In genomic region chr6:2792330-2792729, GRCh38 we compare ENCODE assay signal across 1 cellular context.
TF ChIP-seq lines count a peak whose summit lies in the region.

No MANE protein-coding gene starts in this region.

TF ChIP-seq in HepG2, 621 proteins besides CTCF, POLR2A, EP300 and RAD21:
- TF ChIP-seq ONECUT2 (CRISPR knock-in tag; IDR thresholded peaks at IDR 0.05) (no peak), ZFP91 (CRISPR knock-in tag; IDR thresholded peaks at IDR 0.05; ENCODE audit: borderline replicate concordance) (0 out of 2 replicates have a peak, but pooled peaks have one; percentile 17), PRMT3 (CRISPR knock-in tag; IDR thresholded peaks at IDR 0.05; ENCODE audit: borderline replicate concordance, low read depth) (no peak), NBN (conservative IDR thresholded peaks at IDR 0.05) (no peak), MXD1 (CRISPR knock-in tag; IDR thresholded peaks at IDR 0.05) (no peak), ZNF282 (IDR thresholded peaks at IDR 0.05; ENCODE audit: partially characterized antibody) (no peak), HMG20B (CRISPR knock-in tag; conservative IDR thresholded peaks at IDR 0.05) (no peak), ZNF768 (CRISPR knock-in tag; IDR thresholded peaks at IDR 0.05) (peak; percentile 40; the same call in 1 of the 2 replicates)
